ENCODE assay signal across 31 cellular contexts in genomic region chr2:102303589-102303988, GRCh38. TPM values are rescaled to one million over a fixed set of nuclear protein-coding genes. Genes with fewer than 3 reads are reported as not detected.
"Had no signal": no experiment of that assay in that cellular context is flagged by ENCODE, and none has a peak within 500 bp of the region (broad histone marks: within the 10 kb centered on the region; RNA-seq: fewer than 3 reads in every experiment).

No MANE protein-coding gene starts in this region.

- H3K4me3 ChIP-seq: colonic mucosa, esophagus muscularis mucosa, gastroesophageal sphincter, heart left ventricle, hepatocyte, left lung, prostate gland, right atrium auricular region, smooth muscle cell, testis, tibial artery had no signal

- DNase-seq: colonic mucosa; effector CD8-positive, alpha-beta T cell; endodermal cell; foreskin keratinocyte; heart left ventricle; kidney; left lung; mesendoderm; midbrain; naive thymus-derived CD8-positive, alpha-beta T cell; nephron progenitor cell; nucleus accumbens; stimulated activated CD4-positive, alpha-beta T cell treated with anti-CD3 and anti-CD28 coated beads, Interleukin-12 subunit alpha, Interleukin-12 subunit beta, amount 100 ng/mL, for 4 hours; stimulated activated CD4-positive, alpha-beta T cell treated with anti-CD3 and anti-CD28 coated beads, Interleukin-1b, Interleukin-23, amount 100 ng/mL, for 48 hours; stimulated activated CD4-positive, alpha-beta T cell treated with anti-CD3 and anti-CD28 coated beads, Interleukin-4, amount 100 ng/mL, for 1 hour; stimulated activated CD8-positive, alpha-beta memory T cell treated with anti-CD3 and anti-CD28 coated beads, Interleukin-4, amount 100 ng/mL, for 48 hours; stimulated activated naive CD4-positive, alpha-beta T cell; substantia nigra; testis; tibial artery had no signal

- H3K79me2 ChIP-seq: hepatocyte had no signal

- H3K9me3 Mint-ChIP-seq: dendritic cell treated with granulocyte-macrophage colony-stimulating factor and Interleukin-4, amounts not matched to agents 40 ng/mL and 50 ng/mL, for 4 days; endodermal cell; naive thymus-derived CD8-positive, alpha-beta T cell; nephron progenitor cell; type B pancreatic cell had no signal

- H3K9me3 ChIP-seq: colonic mucosa, esophagus muscularis mucosa, gastroesophageal sphincter, heart left ventricle, left lung, prostate gland, right atrium auricular region, testis, tibial artery had no signal

- H3K27ac ChIP-seq: colonic mucosa, esophagus muscularis mucosa, foreskin keratinocyte, gastroesophageal sphincter, hepatocyte, prostate gland, right atrium auricular region, testis, tibial artery had no signal

- H3K36me3 Mint-ChIP-seq: naive thymus-derived CD8-positive, alpha-beta T cell; type B pancreatic cell had no signal

- H2AFZ ChIP-seq: hepatocyte had no signal

- H3K4me3 Mint-ChIP-seq: dendritic cell treated with granulocyte-macrophage colony-stimulating factor and Interleukin-4, amounts not matched to agents 40 ng/mL and 50 ng/mL, for 4 days; endodermal cell; naive thymus-derived CD8-positive, alpha-beta T cell; nephron progenitor cell; type B pancreatic cell had no signal

- H3K27me3 ChIP-seq: colonic mucosa, hepatocyte, right atrium auricular region, testis had no signal

- ATAC-seq: foreskin keratinocyte; gastroesophageal sphincter; heart left ventricle; left lung; naive thymus-derived CD8-positive, alpha-beta T cell; sciatic nerve had no signal

- H3K4me2 ChIP-seq: hepatocyte, smooth muscle cell had no signal

- H3K4me1 ChIP-seq: colonic mucosa, esophagus muscularis mucosa, foreskin keratinocyte, gastroesophageal sphincter, left lung, prostate gland, right atrium auricular region, testis, tibial artery had no signal

- H3K27ac Mint-ChIP-seq: dendritic cell treated with granulocyte-macrophage colony-stimulating factor and Interleukin-4, amounts not matched to agents 40 ng/mL and 50 ng/mL, for 4 days; endodermal cell; nephron progenitor cell; type B pancreatic cell had no signal

- H3K36me3 ChIP-seq: colonic mucosa, esophagus muscularis mucosa, gastroesophageal sphincter, heart left ventricle, left lung, prostate gland, right atrium auricular region, tibial artery had no signal

RNA-seq across cellular contexts. Expression of gene IL1RL1, which starts 7.8 kb away (rescaled TPM):
- total RNA-seq: myocyte; naive thymus-derived CD8-positive, alpha-beta T cell; osteocyte had no signal
- polyA plus RNA-seq: naive thymus-derived CD8-positive, alpha-beta T cell had no signal

RNA-seq across cellular contexts. Expression of gene IL18R1, which starts 52.0 kb away (rescaled TPM):
- total RNA-seq: myocyte had no signal
